8 cellular contexts compared by ENCODE assay signal in genomic region chr17:8186787-8187516, GRCh38. TPM values are rescaled to one million over a fixed set of nuclear protein-coding genes. Genes with fewer than 3 reads are reported as not detected.
A peak's percentile ranks its signal among the peaks of the same experiment; 100 is the strongest.
DNase-seq lines count a peak whose midpoint lies in the region; ATAC-seq and TF ChIP-seq lines count a peak whose summit lies in the region.

No MANE protein-coding gene starts in this region.

- no peaks in the 10 kb centered on the region for H3K36me3 Mint-ChIP-seq in neural crest cell (ENCODE audit: low read depth)

- H3K9me3 ChIP-seq in BLaER1 treated with 17β-estradiol and CSF1 and Interleukin-3, amounts not matched to agents 10 nM and 100 nM (replicated peaks in 1 of 11): no peaks in the 10 kb centered on the region
- no peaks in the 10 kb centered on the region for H3K9me3 ChIP-seq in MG63

- H3K4me2 ChIP-seq in BLaER1 treated with 17β-estradiol and CSF1 and Interleukin-3, amounts not matched to agents 10 nM and 100 nM: peak overlapping the region; percentile 85 to 100 (median 98)

- peak overlapping the region; percentile 71 to 88 (median 78) for H3K4me3 ChIP-seq in BLaER1 treated with 17β-estradiol and CSF1 and Interleukin-3, amounts not matched to agents 10 nM and 100 nM
- H3K4me3 ChIP-seq in MG63: peak overlapping the region; percentile 83
- peak overlapping the region; percentile 73 to 90 for H3K4me3 ChIP-seq in foreskin fibroblast (ENCODE audit: low read depth in 1 of 2, low read length in 2 of 2)

- H3K9me3 Mint-ChIP-seq in neural crest cell: no peaks in the 10 kb centered on the region

- peaks cover 9% of the 10 kb centered on the region for H3K27me3 Mint-ChIP-seq in neural crest cell (ENCODE audit: low read depth)

- peaks cover 15 to 36% (median 20%) of the 10 kb centered on the region in 11 experiments; a peak in 19 of 22 replicates for H4K20me1 ChIP-seq in BLaER1 treated with 17β-estradiol and CSF1 and Interleukin-3, amounts not matched to agents 10 nM and 100 nM

- DNase-seq in MG63 (peak; percentile 93), foreskin fibroblast (peak; percentile 85 to 94), neural crest cell (ENCODE audit: low read depth, low spot score) (peak; percentile 99)
- peak; percentile 79 for DNase-seq in activated T-helper 9 cell treated with anti-CD3 and anti-CD28 coated beads, Interleukin-2, amount 50 U/mL, for 16 hours (ENCODE audit: low read depth)
- DNase-seq in stimulated activated naive CD8-positive, alpha-beta T cell treated with anti-CD3 and anti-CD28 coated beads, Interleukin-15, Interleukin-2, amounts not matched to agents 100 U/mL and 50 U/mL, for 24 hours: peak; percentile 94

- no peak overlapping the region for H3K4me3 Mint-ChIP-seq in neural crest cell

- H3K27ac Mint-ChIP-seq in neural crest cell (ENCODE audit: unreplicated experiment): no peak overlapping the region

- peak; percentile 29; the same call in 1 of the 2 replicates for TF ChIP-seq POLR2A in Raji (IDR thresholded peaks at IDR 0.05; ENCODE audit: insufficient read depth, low read depth, low read length)

- peaks cover 20% of the 10 kb centered on the region for H3K4me1 Mint-ChIP-seq in neural crest cell

- H3K36me3 ChIP-seq in BLaER1 treated with 17β-estradiol and CSF1 and Interleukin-3, amounts not matched to agents 10 nM and 100 nM: no peaks in the 10 kb centered on the region
- no peaks in the 10 kb centered on the region; the same call in 1 of the 2 replicates for H3K36me3 ChIP-seq in MG63

- peaks cover 30 to 46% (median 41%) of the 10 kb centered on the region in 10 experiments for H3K4me1 ChIP-seq in BLaER1 treated with 17β-estradiol and CSF1 and Interleukin-3, amounts not matched to agents 10 nM and 100 nM

- TF ChIP-seq CTCF in foreskin fibroblast (IDR thresholded peaks at IDR 0.05; ENCODE audit: low read depth, low read length) (peak; percentile 35), neural crest cell (conservative IDR thresholded peaks at IDR 0.05) (peak; percentile 53)

- peak; percentile 27 for ATAC-seq in GM21528 (IDR thresholded peaks at IDR 0.05; ENCODE audit: low FRiP score, unreplicated experiment)
- peak; percentile 61 for ATAC-seq in stimulated activated naive CD8-positive, alpha-beta T cell treated with anti-CD3 and anti-CD28 coated beads, Interleukin-15, Interleukin-2, amounts not matched to agents 100 U/mL and 50 U/mL, for 24 hours

- peak overlapping the region; percentile 71 to 93 (median 83); a peak in 21 of 22 replicates for H3K9ac ChIP-seq in BLaER1 treated with 17β-estradiol and CSF1 and Interleukin-3, amounts not matched to agents 10 nM and 100 nM

- peak overlapping the region; percentile 46 to 91 (median 83); a peak in 21 of 22 replicates for H3K27ac ChIP-seq in BLaER1 treated with 17β-estradiol and CSF1 and Interleukin-3, amounts not matched to agents 10 nM and 100 nM

- no peaks in the 10 kb centered on the region for H3K27me3 ChIP-seq in BLaER1 treated with 17β-estradiol and CSF1 and Interleukin-3, amounts not matched to agents 10 nM and 100 nM
- no peaks in the 10 kb centered on the region for H3K27me3 ChIP-seq in MG63

RNA-seq across cellular contexts. Expression of gene BORCS6, which starts 3.0 kb away (rescaled TPM):
- 8.6 and 17.3 TPM in 2 replicates for total RNA-seq in MG63 (2014; rRNA removed; shearing (Covaris generic); ENCODE audit: low replicate concordance)
- total RNA-seq in neural crest cell: 5.5 and 5.6 TPM in 2 replicates

RNA-seq across cellular contexts. Expression of gene TMEM107, which starts 10.8 kb away (rescaled TPM):
- 17.6 and 25.6 TPM in 2 replicates for total RNA-seq in MG63 (2014; rRNA removed; shearing (Covaris generic); ENCODE audit: low replicate concordance)
- 41.4 and 45.7 TPM in 2 replicates for total RNA-seq in neural crest cell

RNA-seq across cellular contexts. Expression of gene AURKB, which starts 23.4 kb away (rescaled TPM):
- 89.2 and 119 TPM in 2 replicates for total RNA-seq in MG63 (2014; rRNA removed; shearing (Covaris generic); ENCODE audit: low replicate concordance)
- 176 and 186 TPM in 2 replicates for total RNA-seq in neural crest cell

RNA-seq across cellular contexts. Expression of gene VAMP2, which starts 24.2 kb away (rescaled TPM):
- total RNA-seq in MG63 (2014; rRNA removed; shearing (Covaris generic); ENCODE audit: low replicate concordance): 0.59 and 3.2 TPM in 2 replicates
- total RNA-seq in neural crest cell: 47.2 and 49.7 TPM in 2 replicates

RNA-seq across cellular contexts. Expression of gene PER1, which starts 34.7 kb away (rescaled TPM):
- 1.3 and 7.9 TPM in 2 replicates for total RNA-seq in MG63 (2014; rRNA removed; shearing (Covaris generic); ENCODE audit: low replicate concordance)
- 38.3 and 51.6 TPM in 2 replicates for total RNA-seq in neural crest cell

Comparison
In these comparisons a context has a peak if more than half of its experiments do, and no peak if none do; other contexts are left out.
1. Peak in every context shown above with its lines: DNase-seq, ATAC-seq, H3K4me3 ChIP-seq and H3K27ac ChIP-seq.